ENCODE assay signal across 14 cellular contexts in genomic region chr2:9754532-9754887, GRCh38.
DNase-seq lines count a peak whose midpoint lies in the region; ATAC-seq and TF ChIP-seq lines count a peak whose summit lies in the region.
"Had no signal": no experiment of that assay in that cellular context is flagged by ENCODE, and none has a peak within 500 bp of the region (broad histone marks: within the 10 kb centered on the region; RNA-seq: fewer than 3 reads in every experiment).

No MANE protein-coding gene starts in this region.

- peaks cover 53% of the 10 kb centered on the region for H3K27me3 Mint-ChIP-seq in stimulated activated naive CD8-positive, alpha-beta T cell treated with anti-CD3 and anti-CD28 coated beads, Interleukin-15, Interleukin-2, amounts not matched to agents 100 ng/mL and 50 ng/mL, for 24 hours
- peaks cover 80% of the 10 kb centered on the region for H3K27me3 Mint-ChIP-seq in stimulated activated naive CD8-positive, alpha-beta T cell treated with anti-CD3 and anti-CD28 coated beads, Interleukin-15, amount 100 ng/mL, for 72 hours

- peaks cover 58% of the 10 kb centered on the region for H3K4me1 Mint-ChIP-seq in stimulated activated naive CD8-positive, alpha-beta T cell treated with anti-CD3 and anti-CD28 coated beads, Interleukin-15, Interleukin-2, amounts not matched to agents 100 ng/mL and 50 ng/mL, for 24 hours (ENCODE audit: low read depth)
- peaks cover 64% of the 10 kb centered on the region for H3K4me1 Mint-ChIP-seq in stimulated activated naive CD8-positive, alpha-beta T cell treated with anti-CD3 and anti-CD28 coated beads, Interleukin-15, amount 100 ng/mL, for 72 hours

- no peaks in the 10 kb centered on the region for H3K36me3 Mint-ChIP-seq in stimulated activated naive CD8-positive, alpha-beta T cell treated with anti-CD3 and anti-CD28 coated beads, Interleukin-15, Interleukin-2, amounts not matched to agents 100 ng/mL and 50 ng/mL, for 24 hours (ENCODE audit: low read depth)

- peak overlapping the region; percentile 28 for H3K4me3 Mint-ChIP-seq in stimulated activated naive CD8-positive, alpha-beta T cell treated with anti-CD3 and anti-CD28 coated beads, Interleukin-15, Interleukin-2, amounts not matched to agents 100 ng/mL and 50 ng/mL, for 24 hours
- H3K4me3 Mint-ChIP-seq in stimulated activated naive CD8-positive, alpha-beta T cell treated with anti-CD3 and anti-CD28 coated beads, Interleukin-15, amount 100 ng/mL, for 72 hours = peak overlapping the region in 1 of 2 donors; percentile 11

- TF ChIP-seq CTCF in Panc1 (IDR thresholded peaks at IDR 0.05) (no peak), stomach (IDR thresholded peaks at IDR 0.05) (no peak)

- 0 out of 2 replicates have a peak overlapping the region, but pooled peaks have one; percentile 34 for H3K27ac ChIP-seq in Panc1 (ENCODE audit: low read length)
- peak overlapping the region; percentile 100 for H3K27ac ChIP-seq in epithelial cell of prostate
- H3K27ac ChIP-seq in stomach = no peak overlapping the region
- H3K27ac ChIP-seq: cardiac muscle cell had no signal

- H3K4me3 ChIP-seq in Panc1 (ENCODE audit: low read depth in 2 of 2, low read length in 2 of 2) (no peak overlapping the region), stomach (peak overlapping the region in 1 of 4 donors; percentile 41)
- H3K4me3 ChIP-seq: cardiac muscle cell, heart right ventricle had no signal

- in situ Hi-C loops in Panc1 (cut with HindIII; ENCODE audit: low pct_unique_long_range_greater_than_20kb, low sequenced_read_pairs) = no loop called here

- intact Hi-C loops in Panc1 (cut with micrococcal nuclease; ENCODE audit: unreplicated experiment) (no loop called here), stomach (cut with DNase I; ENCODE audit: low total_unique reads) (no loop called here)

- CTCF ChIA-PET in Panc1 (lab: Charles Lee) = no interaction called here

- peak overlapping the region; percentile 43 for H3K27ac Mint-ChIP-seq in stimulated activated naive CD8-positive, alpha-beta T cell treated with anti-CD3 and anti-CD28 coated beads, Interleukin-15, Interleukin-2, amounts not matched to agents 100 ng/mL and 50 ng/mL, for 24 hours
- no peak overlapping the region for H3K27ac Mint-ChIP-seq in stimulated activated naive CD8-positive, alpha-beta T cell treated with anti-CD3 and anti-CD28 coated beads, Interleukin-15, amount 100 ng/mL, for 72 hours

- H3K4me1 ChIP-seq in Panc1 (ENCODE audit: control insufficient read depth, insufficient read depth, low read length) (peaks cover 14% of the 10 kb centered on the region), stomach (peaks cover 18 to 40% (median 33%) of the 10 kb centered on the region in 4 donors)

- no peaks in the 10 kb centered on the region for H3K9me3 Mint-ChIP-seq in stimulated activated naive CD8-positive, alpha-beta T cell treated with anti-CD3 and anti-CD28 coated beads, Interleukin-15, Interleukin-2, amounts not matched to agents 100 ng/mL and 50 ng/mL, for 24 hours
- no peaks in the 10 kb centered on the region for H3K9me3 Mint-ChIP-seq in stimulated activated naive CD8-positive, alpha-beta T cell treated with anti-CD3 and anti-CD28 coated beads, Interleukin-15, amount 100 ng/mL, for 72 hours

- no peaks in the 10 kb centered on the region for H3K27me3 ChIP-seq in Panc1 (ENCODE audit: control insufficient read depth, insufficient read depth, low read length)
- H3K27me3 ChIP-seq in stomach = peaks cover 0 to 27% (median 0%) of the 10 kb centered on the region in 3 donors
- H3K27me3 ChIP-seq: cardiac muscle cell had no signal

- TF ChIP-seq POLR2A in stomach (IDR thresholded peaks at IDR 0.05) = no peak

- POLR2A ChIA-PET in Panc1 (lab: Charles Lee) = no interaction called here

- no peak for DNase-seq in stimulated activated naive CD8-positive, alpha-beta T cell treated with anti-CD3 and anti-CD28 coated beads, Interleukin-15, amount 100 ng/mL, for 72 hours
- no peak for DNase-seq in Panc1 (ENCODE audit: low read depth, low spot score)
- DNase-seq in epithelial cell of prostate (ENCODE audit: low read depth, low spot score) = no peak
- DNase-seq in stomach = no peak
- no peak for DNase-seq in SIG-M5 treated with dmso at 0.1 percent for 504 hours (lab: John Stamatoyannopoulos, UW; ENCODE audit: unreplicated experiment)
- DNase-seq: H7, heart right ventricle, left cardiac atrium, NCI-H2107, SIG-M5 had no signal

- no peak for TF ChIP-seq EP300 in stomach (IDR thresholded peaks at IDR 0.05)

- no peak for ATAC-seq in stimulated activated naive CD8-positive, alpha-beta T cell treated with anti-CD3 and anti-CD28 coated beads, Interleukin-15, amount 100 ng/mL, for 72 hours
- ATAC-seq in Panc1 = no peak
- no peak for ATAC-seq in GM21723 (IDR thresholded peaks at IDR 0.05; ENCODE audit: unreplicated experiment)
- ATAC-seq in HG02678 (IDR thresholded peaks at IDR 0.05; ENCODE audit: unreplicated experiment) = no peak
- ATAC-seq: heart right ventricle, left cardiac atrium had no signal

- WGBS in stomach, 5 donors = 68 to 93% (median 77%) methylated on average over 6 of the region's 6 CpGs

- H3K36me3 ChIP-seq in Panc1 (ENCODE audit: control insufficient read depth, insufficient read depth, low read length) (no peaks in the 10 kb centered on the region), stomach (no peaks in the 10 kb centered on the region)
- H3K36me3 ChIP-seq: cardiac muscle cell, heart right ventricle had no signal

- BruUV-seq in Panc1 (replicated peaks; lab: Mats Ljungman, UMichigan) = no TSS peak

- H3K9me3 ChIP-seq in Panc1 (ENCODE audit: control insufficient read depth, insufficient read depth, low read depth, low read length) (no peaks in the 10 kb centered on the region), stomach (no peaks in the 10 kb centered on the region)
- H3K9me3 ChIP-seq: heart right ventricle had no signal

Comparison
In these comparisons a context has a peak if more than half of its experiments do, and no peak if none do; other contexts are left out.
1. H3K27ac ChIP-seq: peak in Panc1 (single experiment) and epithelial cell of prostate (single experiment); none in stomach (0 of 5).